ENCODE assay signal across 25 cellular contexts in the genomic region with DNA sequence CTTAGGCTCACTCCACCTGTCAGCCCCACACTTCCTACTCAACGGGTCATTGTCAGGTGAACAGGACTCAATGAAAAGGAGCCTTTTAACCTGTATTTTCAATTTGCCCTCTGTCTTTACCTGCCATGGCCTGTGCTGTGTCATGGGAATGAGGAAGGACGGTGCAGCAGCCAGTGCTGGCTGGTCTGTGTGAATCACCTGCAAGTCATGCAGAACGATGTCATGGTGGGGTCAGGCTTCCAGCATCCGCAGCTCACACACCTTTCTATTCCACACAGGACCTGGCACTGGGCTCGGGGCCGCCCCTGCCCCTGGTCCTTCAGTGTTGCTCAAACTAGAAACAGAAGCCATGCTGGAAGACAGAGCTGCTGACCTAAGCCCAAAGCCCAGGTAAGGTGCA.
DNase-seq lines count a peak whose midpoint lies in the region; ATAC-seq, FAIRE-seq and TF ChIP-seq lines count a peak whose summit lies in the region.
"Had no signal": no experiment of that assay in that cellular context is flagged by ENCODE, and none has a peak within 500 bp of the region (broad histone marks: within the 10 kb centered on the region; RNA-seq: fewer than 3 reads in every experiment).

No MANE protein-coding gene starts in this region.

- TF ChIP-seq EP300 in H1 (IDR thresholded peaks at IDR 0.05; ENCODE audit: borderline replicate concordance in 1 of 2, low read depth in 2 of 2, low read length in 2 of 2), result no peak

- H3K4me1 ChIP-seq in H1 (replicated peaks in 1 of 4; ENCODE audit: control insufficient read depth in 3 of 4, insufficient read depth in 4 of 4, low read length in 3 of 4), result peaks cover 0 to 2% (median 0%) of the 10 kb centered on the region in 4 experiments; a peak in 1 of 7 replicates
- H3K4me1 ChIP-seq: right atrium auricular region, thyroid gland had no signal

- H2BK15ac ChIP-seq in H1 (ENCODE audit: low read length), result no peak overlapping the region; the same call in 1 of the 2 replicates

- no peak overlapping the region for H2AK5ac ChIP-seq in H1 (ENCODE audit: low read depth, low read length)

- H3K36me3 ChIP-seq in H1 (ENCODE audit: control insufficient read depth in 2 of 4, insufficient read depth in 4 of 4, low read length in 3 of 4) (no peaks in the 10 kb centered on the region; a peak in 1 of 8 replicates), kidney epithelial cell (ENCODE audit: control insufficient read depth, insufficient read depth, low read length) (no peaks in the 10 kb centered on the region)
- H3K36me3 ChIP-seq: ovary, right atrium auricular region, thyroid gland had no signal

- no peak overlapping the region for H4K91ac ChIP-seq in H1 (replicated peaks; ENCODE audit: insufficient read length, low read length)

- H3K4ac ChIP-seq in H1 (replicated peaks; ENCODE audit: insufficient read length, low read depth, low read length), result no peak overlapping the region

- no peaks in the 10 kb centered on the region for H3K79me2 ChIP-seq in H1 (ENCODE audit: control insufficient read depth in 1 of 2, insufficient read depth in 2 of 2, low read length in 2 of 2)

- H3K27ac ChIP-seq in H1 (ENCODE audit: low read depth, low read length), result no peak overlapping the region
- H3K27ac ChIP-seq: ovary, right atrium auricular region, thyroid gland had no signal

- CTCF ChIA-PET in H1 (lab: Charles Lee; ENCODE audit: partially characterized antibody), result interaction anchor here (1.0 to 1.2 kb wide), 3 partner anchors 9 to 227 kb away, joined by 3 read pairs; no protein-coding TSS in a partner anchor

- H3K23me2 ChIP-seq in H1 (ENCODE audit: low read depth, low read length), result no peaks in the 10 kb centered on the region

- H2AFZ ChIP-seq in H1 (ENCODE audit: low read length), result no peak overlapping the region

- H4K8ac ChIP-seq in H1 (ENCODE audit: extremely low read depth, insufficient read depth, low read length), result no peak overlapping the region

- H2BK12ac ChIP-seq in H1 (ENCODE audit: low read depth, low read length), result no peak overlapping the region

- H3K9ac ChIP-seq in H1 (replicated peaks in 1 of 4; ENCODE audit: extremely low read depth in 1 of 4, low read depth in 3 of 4, low read length in 3 of 4), result no peak overlapping the region

- no peak overlapping the region for H3K56ac ChIP-seq in H1 (replicated peaks; ENCODE audit: insufficient read length, low read depth, low read length)

- 94% methylated on average over 6 of the region's 6 CpGs; no CpG with 5 or more reads in 1 of the 2 experiments for WGBS in H1 (ENCODE audit: extremely low coverage in 1 of 2, insufficient coverage in 1 of 2, insufficient read length in 1 of 2, insufficient replicate concordance in 2 of 2, low coverage in 1 of 2, low lambda C conversion rate in 2 of 2, missing lambda C conversion rate in 1 of 2), 2 experiments

- DNase-seq in LoVo (ENCODE audit: low spot score) (peak; percentile 13), H1 (ENCODE audit: low read depth in 1 of 2, low spot score in 2 of 2) (no peak), kidney epithelial cell (ENCODE audit: low read depth) (peak; percentile 93), ureter (ENCODE audit: low spot score) (peak; percentile 85), NCI-H345 (lab: John Stamatoyannopoulos, UW) (no peak), RPMI8226 (no peak)
- DNase-seq: activated CD8-positive, alpha-beta memory T cell treated with anti-CD3 and anti-CD28 coated beads for 24 hours; activated naive CD4-positive, alpha-beta T cell treated with Interleukin-2 at 50 U/mL for 16 hours; activated T-cell treated with anti-CD3 and anti-CD28 coated beads, Interleukin-2, amount 50 U/mL, for 24 hours; amniotic stem cell; CD8-positive, alpha-beta T cell; DND-41; GOT3; left cardiac atrium; NCI-H2171; ovary; SIG-M5; stimulated activated CD4-positive, alpha-beta T cell treated with anti-CD3 and anti-CD28 coated beads, Interleukin-4, amount 100 ng/mL, for 24 hours; T-helper 1 cell; thyroid gland had no signal

- no peak for TF ChIP-seq RAD21 in H1 (IDR thresholded peaks at IDR 0.05 in 1 of 2, conservative IDR thresholded peaks at IDR 0.05 in 1 of 2; ENCODE audit: low read depth in 2 of 2, low read length in 2 of 2)

- no peak overlapping the region for H3K4me2 ChIP-seq in H1 (ENCODE audit: insufficient read depth in 1 of 2, low read depth in 2 of 2, low read length in 2 of 2)

- no peaks in the 10 kb centered on the region for H3K9me3 ChIP-seq in H1 (ENCODE audit: insufficient read depth in 2 of 2, low read depth in 1 of 2, low read length in 1 of 2)
- H3K9me3 ChIP-seq: ovary, right atrium auricular region, thyroid gland had no signal

- H4K20me1 ChIP-seq in H1 (replicated peaks in 1 of 2; ENCODE audit: control insufficient read depth in 1 of 2, insufficient read depth in 2 of 2, low read length in 2 of 2), result no peaks in the 10 kb centered on the region

- H3K79me1 ChIP-seq in H1 (ENCODE audit: low read depth, low read length), result no peaks in the 10 kb centered on the region

- no peak overlapping the region for H3K18ac ChIP-seq in H1 (ENCODE audit: extremely low read depth, low read length)

- H3K4me3 ChIP-seq in H1 (ENCODE audit: extremely low read depth in 1 of 4, insufficient read depth in 2 of 4, low read depth in 3 of 4, low read length in 4 of 4) (no peak overlapping the region), kidney epithelial cell (ENCODE audit: low read depth, low read length) (no peak overlapping the region)
- H3K4me3 ChIP-seq: K562, ovary, right atrium auricular region, thyroid gland had no signal

- no peak for TF ChIP-seq CTCF in H1 (IDR thresholded peaks at IDR 0.05; ENCODE audit: control extremely low read depth in 1 of 3, insufficient read depth in 1 of 3, low read depth in 1 of 3, low read length in 3 of 3)
- TF ChIP-seq CTCF in kidney epithelial cell (IDR thresholded peaks at IDR 0.05; ENCODE audit: insufficient read depth, low read length, poor library complexity, severe bottlenecking), result no peak

- 0 out of 2 replicates have a peak overlapping the region, but pooled peaks have one; percentile 5 for H2BK5ac ChIP-seq in H1 (ENCODE audit: low read depth, low read length)

- FAIRE-seq in H1 (lab: Jason Lieb, UNC), result no peak
- FAIRE-seq: frontal cortex, K562 had no signal

- POLR2A ChIA-PET in H1 (lab: Charles Lee; ENCODE audit: partially characterized antibody), result no interaction called here

- no peak overlapping the region for H2BK20ac ChIP-seq in H1 (ENCODE audit: low read length)

- H4K5ac ChIP-seq in H1 (ENCODE audit: insufficient read length, low read depth, low read length), result no peak overlapping the region

- no peak overlapping the region for H3K14ac ChIP-seq in H1 (ENCODE audit: insufficient read length)

- ATAC-seq in HG02642 (IDR thresholded peaks at IDR 0.05; ENCODE audit: poor library complexity, unreplicated experiment) (no peak), HG02840 (IDR thresholded peaks at IDR 0.05; ENCODE audit: low FRiP score, unreplicated experiment) (no peak)
- ATAC-seq: CD8-positive, alpha-beta T cell; K562; left cardiac atrium had no signal

- no peak for TF ChIP-seq POLR2A in H1 (IDR thresholded peaks at IDR 0.05; ENCODE audit: control extremely low read depth in 1 of 2, low read depth in 2 of 2, low read length in 2 of 2)

- H3K23ac ChIP-seq in H1 (ENCODE audit: insufficient read length), result no peak overlapping the region

- H3K27me3 ChIP-seq in H1 (replicated peaks in 1 of 4; ENCODE audit: control insufficient read depth in 3 of 4, extremely low read depth in 1 of 4, insufficient read depth in 3 of 4, low read length in 3 of 4), result no peaks in the 10 kb centered on the region
- no peaks in the 10 kb centered on the region for H3K27me3 ChIP-seq in kidney epithelial cell (ENCODE audit: control insufficient read depth, insufficient read depth, low read length)
- H3K27me3 ChIP-seq: ovary, right atrium auricular region, thyroid gland had no signal

- H2BK120ac ChIP-seq in H1 (replicated peaks; ENCODE audit: low read depth, low read length), result no peak overlapping the region

TF ChIP-seq in H1, 55 proteins besides CTCF, POLR2A, EP300 and RAD21:
- TF ChIP-seq SUZ12 (IDR thresholded peaks at IDR 0.05; ENCODE audit: low read length) (no peak), RXRA (IDR thresholded peaks at IDR 0.05; ENCODE audit: insufficient read depth, low read depth, low read length) (no peak), SRF (IDR thresholded peaks at IDR 0.05; ENCODE audit: low read depth, low read length) (no peak), YY1 (IDR thresholded peaks at IDR 0.05; ENCODE audit: low read depth, low read length) (no peak), CEBPB (IDR thresholded peaks at IDR 0.05; ENCODE audit: low read depth, low read length) (no peak), SAP30 (IDR thresholded peaks at IDR 0.05; ENCODE audit: insufficient read depth, insufficient replicate concordance, low read length) (no peak), BRCA1 (IDR thresholded peaks at IDR 0.05; ENCODE audit: low read depth, low read length) (no peak)

Comparison
In these comparisons a context has a peak if more than half of its experiments do, and no peak if none do; other contexts are left out.
1. DNase-seq: peak in LoVo (single experiment), kidney epithelial cell (single experiment) and ureter (single experiment); none in H1 (0 of 2), NCI-H345 (single experiment) and RPMI8226 (single experiment).